Comparison of ENCODE assay signal across 1 cellular context in the genomic region with DNA sequence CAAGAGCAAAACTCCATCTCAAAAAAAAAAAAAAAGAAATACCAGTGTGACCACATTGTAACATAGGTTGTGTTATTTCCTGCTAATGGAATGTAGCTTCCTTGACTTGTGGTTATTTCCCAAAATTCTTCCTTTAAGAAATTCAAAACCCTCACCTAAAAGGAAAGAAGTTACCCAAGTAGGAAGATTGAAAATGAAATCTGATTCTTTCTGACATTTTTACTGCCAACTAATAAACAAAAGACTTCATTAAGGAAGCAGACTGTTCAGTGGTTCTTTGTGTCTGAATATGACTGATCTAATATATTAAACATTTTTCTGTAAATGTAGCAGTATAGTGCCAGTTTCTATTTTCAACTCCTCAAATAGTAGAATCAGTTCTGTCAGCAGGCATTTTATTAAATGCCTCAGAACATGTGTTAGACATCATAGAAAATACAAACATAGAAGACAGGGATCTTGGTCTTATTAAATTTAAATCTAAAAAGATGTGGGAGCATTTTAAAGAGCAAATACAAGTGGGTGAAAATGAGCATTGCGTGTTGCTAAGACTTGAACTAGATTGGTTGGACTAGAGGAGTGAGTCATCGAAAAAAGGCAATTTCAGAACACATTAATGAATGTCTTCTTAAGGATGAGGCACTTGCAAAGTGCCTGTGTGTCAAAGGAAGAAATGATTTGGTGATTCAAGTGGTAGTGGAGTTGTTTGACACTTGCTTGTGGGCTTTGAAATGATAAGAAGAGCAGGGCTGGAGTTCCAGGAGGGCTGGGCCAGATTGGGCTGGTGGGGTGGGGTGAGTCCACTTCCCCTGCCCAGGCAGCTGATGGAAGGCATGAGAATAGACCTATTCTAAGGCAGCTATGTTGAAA.
TF ChIP-seq lines count a peak whose summit lies in the region.

No MANE protein-coding gene starts in this region.

TF ChIP-seq in WTC11, 78 proteins besides CTCF, POLR2A, EP300 and RAD21 (continued from another document):
- TF ChIP-seq, protein P1, sequence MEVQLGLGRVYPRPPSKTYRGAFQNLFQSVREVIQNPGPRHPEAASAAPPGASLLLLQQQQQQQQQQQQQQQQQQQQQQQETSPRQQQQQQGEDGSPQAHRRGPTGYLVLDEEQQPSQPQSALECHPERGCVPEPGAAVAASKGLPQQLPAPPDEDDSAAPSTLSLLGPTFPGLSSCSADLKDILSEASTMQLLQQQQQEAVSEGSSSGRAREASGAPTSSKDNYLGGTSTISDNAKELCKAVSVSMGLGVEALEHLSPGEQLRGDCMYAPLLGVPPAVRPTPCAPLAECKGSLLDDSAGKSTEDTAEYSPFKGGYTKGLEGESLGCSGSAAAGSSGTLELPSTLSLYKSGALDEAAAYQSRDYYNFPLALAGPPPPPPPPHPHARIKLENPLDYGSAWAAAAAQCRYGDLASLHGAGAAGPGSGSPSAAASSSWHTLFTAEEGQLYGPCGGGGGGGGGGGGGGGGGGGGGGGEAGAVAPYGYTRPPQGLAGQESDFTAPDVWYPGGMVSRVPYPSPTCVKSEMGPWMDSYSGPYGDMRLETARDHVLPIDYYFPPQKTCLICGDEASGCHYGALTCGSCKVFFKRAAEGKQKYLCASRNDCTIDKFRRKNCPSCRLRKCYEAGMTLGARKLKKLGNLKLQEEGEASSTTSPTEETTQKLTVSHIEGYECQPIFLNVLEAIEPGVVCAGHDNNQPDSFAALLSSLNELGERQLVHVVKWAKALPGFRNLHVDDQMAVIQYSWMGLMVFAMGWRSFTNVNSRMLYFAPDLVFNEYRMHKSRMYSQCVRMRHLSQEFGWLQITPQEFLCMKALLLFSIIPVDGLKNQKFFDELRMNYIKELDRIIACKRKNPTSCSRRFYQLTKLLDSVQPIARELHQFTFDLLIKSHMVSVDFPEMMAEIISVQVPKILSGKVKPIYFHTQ (CRISPR knock-in tag; IDR thresholded peaks at IDR 0.05): no peak
- TF ChIP-seq NR2C2 (CRISPR knock-in tag; IDR thresholded peaks at IDR 0.05): no peak
- no peak for TF ChIP-seq PRRX2 (CRISPR knock-in tag; IDR thresholded peaks at IDR 0.05)
